39 cellular contexts compared by ENCODE assay signal in genomic region chr16:78407191-78407590, GRCh38.
DNase-seq lines count a peak whose midpoint lies in the region; TF ChIP-seq lines count a peak whose summit lies in the region.
"Had no signal": no experiment of that assay in that cellular context is flagged by ENCODE, and none has a peak within 500 bp of the region (broad histone marks: within the 10 kb centered on the region; RNA-seq: fewer than 3 reads in every experiment).

No MANE protein-coding gene starts in this region.

- H3K36me3 Mint-ChIP-seq in osteocyte (ENCODE audit: unreplicated experiment) = no peaks in the 10 kb centered on the region
- H3K36me3 Mint-ChIP-seq in activated T-helper 1 cell treated with anti-CD3 and anti-CD28 coated beads, Interleukin-12 subunit alpha, Interleukin-12 subunit beta, Interleukin-2, Interleukin-4 antibody, amounts not matched to agents 30 ng/mL and 10 ng/mL and 1 ng/mL, durations not matched to agents 14 hours and 24 hours and 36 hours (ENCODE audit: low read depth) = no peaks in the 10 kb centered on the region
- no peaks in the 10 kb centered on the region for H3K36me3 Mint-ChIP-seq in CD14-positive monocyte
- H3K36me3 Mint-ChIP-seq: activated naive CD4-positive, alpha-beta T cell treated with anti-CD3 and anti-CD28 coated beads, Interleukin-2, amount 10 ng/mL, durations not matched to agents 7 days and 5 days had no signal

- no peaks in the 10 kb centered on the region; the same call in 1 of the 2 replicates for H4K20me1 ChIP-seq in GM23248 (ENCODE audit: insufficient read depth)

- no peaks in the 10 kb centered on the region for H3K27me3 Mint-ChIP-seq in osteocyte (ENCODE audit: unreplicated experiment)
- no peaks in the 10 kb centered on the region for H3K27me3 Mint-ChIP-seq in activated T-helper 1 cell treated with anti-CD3 and anti-CD28 coated beads, Interleukin-12 subunit alpha, Interleukin-12 subunit beta, Interleukin-2, Interleukin-4 antibody, amounts not matched to agents 30 ng/mL and 10 ng/mL and 1 ng/mL, durations not matched to agents 14 hours and 24 hours and 36 hours (ENCODE audit: insufficient read depth)
- peaks cover 0 to 3% (median 0%) of the 10 kb centered on the region in 3 donors for H3K27me3 Mint-ChIP-seq in CD14-positive monocyte (ENCODE audit: low read depth in 3 of 3)
- H3K27me3 Mint-ChIP-seq: activated CD4-positive, alpha-beta T cell treated with anti-CD3 and anti-CD28 coated beads for 36 hours; activated CD8-positive, alpha-beta T cell treated with anti-CD3 and anti-CD28 coated beads for 36 hours; activated naive CD4-positive, alpha-beta T cell treated with anti-CD3 and anti-CD28 coated beads, Interleukin-2, amount 10 ng/mL, durations not matched to agents 7 days and 5 days had no signal

- H3K4me1 Mint-ChIP-seq in osteocyte (ENCODE audit: unreplicated experiment) (peaks cover 36% of the 10 kb centered on the region), CD14-positive monocyte (no peaks in the 10 kb centered on the region)
- no peaks in the 10 kb centered on the region for H3K4me1 Mint-ChIP-seq in activated T-helper 1 cell treated with anti-CD3 and anti-CD28 coated beads, Interleukin-12 subunit alpha, Interleukin-12 subunit beta, Interleukin-2, Interleukin-4 antibody, amounts not matched to agents 30 ng/mL and 10 ng/mL and 1 ng/mL, durations not matched to agents 14 hours and 24 hours and 36 hours (ENCODE audit: low read depth)
- H3K4me1 Mint-ChIP-seq: activated CD4-positive, alpha-beta T cell treated with anti-CD3 and anti-CD28 coated beads for 36 hours; activated naive CD4-positive, alpha-beta T cell treated with anti-CD3 and anti-CD28 coated beads, Interleukin-2, amount 10 ng/mL, durations not matched to agents 7 days and 5 days; CD8-positive, alpha-beta memory T cell; nephron had no signal

- H3K4me3 Mint-ChIP-seq in osteocyte (ENCODE audit: unreplicated experiment) (no peak overlapping the region), CD14-positive monocyte (no peak overlapping the region)
- H3K4me3 Mint-ChIP-seq in activated T-helper 1 cell treated with anti-CD3 and anti-CD28 coated beads, Interleukin-12 subunit alpha, Interleukin-12 subunit beta, Interleukin-2, Interleukin-4 antibody, amounts not matched to agents 30 ng/mL and 10 ng/mL and 1 ng/mL, durations not matched to agents 14 hours and 24 hours and 36 hours = no peak overlapping the region
- H3K4me3 Mint-ChIP-seq: activated CD4-positive, alpha-beta T cell treated with anti-CD3 and anti-CD28 coated beads for 36 hours; activated CD8-positive, alpha-beta T cell treated with anti-CD3 and anti-CD28 coated beads for 36 hours; activated naive CD4-positive, alpha-beta T cell treated with anti-CD3 and anti-CD28 coated beads, Interleukin-2, amount 10 ng/mL, durations not matched to agents 7 days and 5 days; CD8-positive, alpha-beta memory T cell; nephron had no signal

- in situ Hi-C loops in GM23248 (cut with MboI) (no loop called here), astrocyte of the cerebellum (cut with HindIII; ENCODE audit: low sequenced_read_pairs) (no loop called here)

- no peak overlapping the region for H3K27ac ChIP-seq in GM23248
- H3K27ac ChIP-seq: colonic mucosa, lower lobe of right lung, pancreas, PC-9, spleen, testis, VCaP had no signal

- no peaks in the 10 kb centered on the region for H3K27me3 ChIP-seq in GM23248 (replicated peaks; ENCODE audit: insufficient read depth)
- H3K27me3 ChIP-seq: BE2C, colonic mucosa, pancreas, spleen, testis had no signal

- no peaks in the 10 kb centered on the region for H3K9me2 ChIP-seq in GM23248 (ENCODE audit: insufficient read depth)

- peak overlapping the region; percentile 88 for H3K27ac Mint-ChIP-seq in osteocyte (ENCODE audit: unreplicated experiment)
- H3K27ac Mint-ChIP-seq in activated T-helper 1 cell treated with anti-CD3 and anti-CD28 coated beads, Interleukin-12 subunit alpha, Interleukin-12 subunit beta, Interleukin-2, Interleukin-4 antibody, amounts not matched to agents 30 ng/mL and 10 ng/mL and 1 ng/mL, durations not matched to agents 14 hours and 24 hours and 36 hours = no peak overlapping the region
- H3K27ac Mint-ChIP-seq in CD14-positive monocyte = no peak overlapping the region
- H3K27ac Mint-ChIP-seq: activated CD4-positive, alpha-beta T cell treated with anti-CD3 and anti-CD28 coated beads for 36 hours; activated CD8-positive, alpha-beta T cell treated with anti-CD3 and anti-CD28 coated beads for 36 hours; activated naive CD4-positive, alpha-beta T cell treated with anti-CD3 and anti-CD28 coated beads, Interleukin-2, amount 10 ng/mL, durations not matched to agents 7 days and 5 days; CD8-positive, alpha-beta memory T cell; nephron had no signal

- no peaks in the 10 kb centered on the region for H3K9me3 ChIP-seq in GM23248 (ENCODE audit: low read depth)
- H3K9me3 ChIP-seq: BE2C, colonic mucosa, lower lobe of right lung, pancreas, testis had no signal

- intact Hi-C loops in activated T-helper 1 cell treated with anti-CD3 and anti-CD28 coated beads, Interleukin-12 subunit alpha, Interleukin-12 subunit beta, Interleukin-2, Interleukin-4 antibody, amounts not matched to agents 30 ng/mL and 10 ng/mL and 1 ng/mL, durations not matched to agents 14 hours and 24 hours and 36 hours (cut with micrococcal nuclease) = no loop called here
- intact Hi-C loops in CD14-positive monocyte (cut with micrococcal nuclease) = no loop called here

- no peaks in the 10 kb centered on the region for H3F3A ChIP-seq in GM23248 (ENCODE audit: insufficient read depth)

- no peak for TF ChIP-seq CTCF in astrocyte of the cerebellum (IDR thresholded peaks at IDR 0.05; ENCODE audit: low read depth, low read length, missing control alignments)
- no peak for TF ChIP-seq CTCF in fibroblast of villous mesenchyme (IDR thresholded peaks at IDR 0.05; ENCODE audit: insufficient read depth, low read depth, low read length)
- TF ChIP-seq CTCF in osteocyte (IDR thresholded peaks at IDR 0.05) = no peak
- TF ChIP-seq CTCF in CD14-positive monocyte (IDR thresholded peaks at IDR 0.05) = no peak

- peak; percentile 0 for DNase-seq in GM23248
- DNase-seq in astrocyte of the cerebellum (ENCODE audit: low read depth) = peak; percentile 1
- peak; percentile 93 for DNase-seq in fibroblast of villous mesenchyme (ENCODE audit: low read depth)
- DNase-seq in osteocyte (ENCODE audit: extremely low spot score, unreplicated experiment) = no peak
- no peak for DNase-seq in Kasumi-1 (lab: John Stamatoyannopoulos, UW)
- no peak for DNase-seq in activated T-helper 1 cell treated with anti-CD3 and anti-CD28 coated beads, Interleukin-12 subunit alpha, Interleukin-12 subunit beta, Interleukin-2, Interleukin-4 antibody, amounts not matched to agents 30 ng/mL and 10 ng/mL and 1 ng/mL, durations not matched to agents 14 hours and 24 hours and 36 hours (ENCODE audit: low spot score)
- no peak for DNase-seq in CD14-positive monocyte (ENCODE audit: low spot score)
- DNase-seq: activated CD4-positive, alpha-beta T cell treated with anti-CD3 and anti-CD28 coated beads for 36 hours; activated CD8-positive, alpha-beta memory T cell treated with anti-CD3 and anti-CD28 coated beads, Interleukin-2, amount 50 U/mL, for 48 hours; activated CD8-positive, alpha-beta T cell treated with anti-CD3 and anti-CD28 coated beads for 36 hours; activated naive CD4-positive, alpha-beta T cell treated with anti-CD3 and anti-CD28 coated beads, Interleukin-2, amount 10 ng/mL, durations not matched to agents 7 days and 5 days; amniotic stem cell; BE2C; CD8-positive, alpha-beta memory T cell; colonic mucosa; DMS 273 treated with DMSO at 0.1 percent for 48 hours; effector CD4-positive, alpha-beta T cell; EL; foreskin fibroblast; H7; head of caudate nucleus; KG1; kidney glomerular epithelial cell; lower lobe of right lung; MM.1S; NCI-H1417 treated with DMSO at 0.1 percent for 48 hours; NCI-H2081 treated with DMSO at 0.1 percent for 48 hours; NCI-H2227 treated with DMSO at 0.1 percent for 48 hours; NCI-H69; pancreas; PC-9; SHP77; spleen; stimulated activated CD4-positive, alpha-beta T cell treated with anti-CD3 and anti-CD28 coated beads, Interleukin-2, amount 100 ng/mL, for 24 hours; stimulated activated naive CD8-positive, alpha-beta T cell treated with anti-CD3 and anti-CD28 coated beads, Interleukin-15, Interleukin-2, amounts not matched to agents 100 U/mL and 50 U/mL, for 24 hours; SW 1271; testis had no signal

- peaks cover 28% of the 10 kb centered on the region for H3K9me3 Mint-ChIP-seq in osteocyte (ENCODE audit: unreplicated experiment)
- peaks cover 25% of the 10 kb centered on the region for H3K9me3 Mint-ChIP-seq in activated T-helper 1 cell treated with anti-CD3 and anti-CD28 coated beads, Interleukin-12 subunit alpha, Interleukin-12 subunit beta, Interleukin-2, Interleukin-4 antibody, amounts not matched to agents 30 ng/mL and 10 ng/mL and 1 ng/mL, durations not matched to agents 14 hours and 24 hours and 36 hours
- H3K9me3 Mint-ChIP-seq in CD14-positive monocyte = peaks cover 9 to 35% (median 20%) of the 10 kb centered on the region in 7 donors

- no peaks in the 10 kb centered on the region for H3K79me2 ChIP-seq in GM23248 (ENCODE audit: insufficient read depth)

- no peaks in the 10 kb centered on the region for H3K36me3 ChIP-seq in GM23248 (ENCODE audit: low read depth)
- H3K36me3 ChIP-seq: BE2C, colonic mucosa, lower lobe of right lung, pancreas, spleen had no signal

- H3K4me1 ChIP-seq in GM23248 (ENCODE audit: insufficient read depth) = no peaks in the 10 kb centered on the region
- H3K4me1 ChIP-seq: BE2C, colonic mucosa, lower lobe of right lung, pancreas, spleen, testis had no signal

- H3K4me3 ChIP-seq in GM23248 (no peak overlapping the region), astrocyte of the cerebellum (ENCODE audit: low read depth, low read length) (no peak overlapping the region), fibroblast of villous mesenchyme (ENCODE audit: low read depth, low read length) (no peak overlapping the region)
- H3K4me3 ChIP-seq: colonic mucosa, lower lobe of right lung, pancreas, PC-9, spleen, testis had no signal

- no peak overlapping the region for H2AFZ ChIP-seq in GM23248
- H2AFZ ChIP-seq: PC-9 had no signal

- H3K4me2 ChIP-seq in GM23248 (ENCODE audit: unreplicated experiment) = no peak overlapping the region
- H3K4me2 ChIP-seq: PC-9 had no signal

- no peak overlapping the region for H3K9ac ChIP-seq in GM23248

Comparison
In these comparisons a context has a peak if more than half of its experiments do, and no peak if none do; other contexts are left out.
1. DNase-seq: peak in GM23248 (single experiment), astrocyte of the cerebellum (single experiment) and fibroblast of villous mesenchyme (single experiment); none in osteocyte (single experiment), Kasumi-1 (0 of 2), activated T-helper 1 cell treated with anti-CD3 and anti-CD28 coated beads, Interleukin-12 subunit alpha, Interleukin-12 subunit beta, Interleukin-2, Interleukin-4 antibody, amounts not matched to agents 30 ng/mL and 10 ng/mL and 1 ng/mL, durations not matched to agents 14 hours and 24 hours and 36 hours (single experiment) and CD14-positive monocyte (single experiment).